In the genomic region with DNA sequence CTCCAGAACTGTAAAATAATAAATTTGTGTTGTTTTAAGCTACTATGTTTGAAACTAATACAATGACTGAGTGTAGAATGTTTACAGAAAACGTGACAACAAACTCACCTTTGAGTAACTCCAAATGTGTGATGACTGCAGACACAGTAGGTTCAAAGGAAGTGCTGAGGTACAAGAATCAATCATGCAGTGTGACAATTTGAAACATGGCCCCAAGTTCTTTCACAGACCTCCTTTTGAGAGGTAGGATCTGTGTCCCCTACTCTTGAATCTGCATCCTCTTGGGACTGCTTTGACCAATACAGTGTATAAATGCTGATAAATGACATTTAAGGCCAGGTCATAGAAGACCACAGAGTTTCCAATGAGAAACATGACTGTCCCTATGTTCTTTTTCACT, we compare ENCODE assay signal across 16 cellular contexts.
DNase-seq lines count a peak whose midpoint lies in the region; ATAC-seq, FAIRE-seq and TF ChIP-seq lines count a peak whose summit lies in the region.
"Had no signal": no experiment of that assay in that cellular context is flagged by ENCODE, and none has a peak within 500 bp of the region (broad histone marks: within the 10 kb centered on the region; RNA-seq: fewer than 3 reads in every experiment).

No MANE protein-coding gene starts in this region.

- H3K27me3 Mint-ChIP-seq in activated T-cell treated with anti-CD3 and anti-CD28 coated beads, Interleukin-2, amount 50 U/mL, for 72 hours (ENCODE audit: low read depth), result peaks cover 29% of the 10 kb centered on the region
- H3K27me3 Mint-ChIP-seq in activated T-helper 17 cell treated with anti-CD3 and anti-CD28 coated beads, Interleukin-2, amount 50 U/mL, for 72 hours, result no peaks in the 10 kb centered on the region
- peaks cover 0 to 6% of the 10 kb centered on the region in 2 donors for H3K27me3 Mint-ChIP-seq in stimulated activated naive B cell treated with anti-CD40 and anti-IgM and Interleukin-4, amounts not matched to agents 10 μg/mL and 1 μg/mL and 100 μg/mL, for 72 hours
- H3K27me3 Mint-ChIP-seq: CD4-positive, alpha-beta T cell had no signal

- H3K4me3 Mint-ChIP-seq in activated T-cell treated with anti-CD3 and anti-CD28 coated beads, Interleukin-2, amount 50 U/mL, for 72 hours, result no peak overlapping the region
- H3K4me3 Mint-ChIP-seq in activated T-helper 17 cell treated with anti-CD3 and anti-CD28 coated beads, Interleukin-2, amount 50 U/mL, for 72 hours, result no peak overlapping the region
- no peak overlapping the region for H3K4me3 Mint-ChIP-seq in stimulated activated naive B cell treated with anti-CD40 and anti-IgM and Interleukin-4, amounts not matched to agents 10 μg/mL and 1 μg/mL and 100 μg/mL, for 72 hours
- H3K4me3 Mint-ChIP-seq: CD4-positive, alpha-beta T cell; H9 had no signal

- no peak overlapping the region for H2AFZ ChIP-seq in PC-9

- H3K4me3 ChIP-seq in mucosa of descending colon (no peak overlapping the region), PC-9 (no peak overlapping the region)

- H3K79me2 ChIP-seq in PC-9 (ENCODE audit: low read depth), result no peaks in the 10 kb centered on the region

- POLR2A ChIA-PET in PC-9 (lab: Charles Lee; ENCODE audit: unreplicated experiment), result no interaction called here

- H3K4me1 Mint-ChIP-seq in activated T-cell treated with anti-CD3 and anti-CD28 coated beads, Interleukin-2, amount 50 U/mL, for 72 hours (ENCODE audit: low read depth), result no peaks in the 10 kb centered on the region
- no peaks in the 10 kb centered on the region for H3K4me1 Mint-ChIP-seq in activated T-helper 17 cell treated with anti-CD3 and anti-CD28 coated beads, Interleukin-2, amount 50 U/mL, for 72 hours
- H3K4me1 Mint-ChIP-seq in stimulated activated naive B cell treated with anti-CD40 and anti-IgM and Interleukin-4, amounts not matched to agents 10 μg/mL and 1 μg/mL and 100 μg/mL, for 72 hours, result peaks cover 2 to 4% of the 10 kb centered on the region in 2 donors

- ATAC-seq in activated T-cell treated with anti-CD3 and anti-CD28 coated beads, Interleukin-2, amount 50 U/mL, for 72 hours (replicated peaks in 1 of 2), result peak; percentile 29 to 81
- peak; percentile 56 for ATAC-seq in activated T-helper 17 cell treated with anti-CD3 and anti-CD28 coated beads, Interleukin-2, amount 50 U/mL, for 72 hours (replicated peaks)
- peak; percentile 33 for ATAC-seq in mucosa of descending colon
- ATAC-seq in stimulated activated naive B cell treated with anti-CD40 and anti-IgM and Interleukin-4, amounts not matched to agents 10 μg/mL and 1 μg/mL and 100 μg/mL, for 72 hours (replicated peaks), result peak; percentile 94

- H3K27ac ChIP-seq in PC-9, result no peak overlapping the region
- H3K27ac ChIP-seq: C4-2B had no signal

- intact Hi-C loops in mucosa of descending colon (cut with DNase I, micrococcal nuclease), result no loop called here
- intact Hi-C loops in PC-9 (cut with micrococcal nuclease; ENCODE audit: unreplicated experiment), result no loop called here

- peaks cover 0 to 2% of the 10 kb centered on the region in 2 donors for H3K9me3 Mint-ChIP-seq in activated T-cell treated with anti-CD3 and anti-CD28 coated beads, Interleukin-2, amount 50 U/mL, for 72 hours
- H3K9me3 Mint-ChIP-seq in activated T-helper 17 cell treated with anti-CD3 and anti-CD28 coated beads, Interleukin-2, amount 50 U/mL, for 72 hours, result no peaks in the 10 kb centered on the region
- H3K9me3 Mint-ChIP-seq in stimulated activated naive B cell treated with anti-CD40 and anti-IgM and Interleukin-4, amounts not matched to agents 10 μg/mL and 1 μg/mL and 100 μg/mL, for 72 hours, result no peaks in the 10 kb centered on the region
- H3K9me3 Mint-ChIP-seq: CD4-positive, alpha-beta T cell had no signal

- no peak for DNase-seq in activated T-cell treated with anti-CD3 and anti-CD28 coated beads, Interleukin-2, amount 50 U/mL, for 72 hours
- DNase-seq in activated T-cell treated with anti-CD3 and anti-CD28 coated beads, Interleukin-2, amount 50 U/mL, for 48 hours, result no peak
- DNase-seq in mucosa of descending colon (no peak), HTR-8/SVneo (ENCODE audit: insufficient read length, low spot score) (no peak), PC-9 (no peak)
- no peak for DNase-seq in stimulated activated naive B cell treated with anti-CD40 and anti-IgM and Interleukin-4, amounts not matched to agents 10 μg/mL and 1 μg/mL and 100 μg/mL, for 72 hours
- DNase-seq: AML-193; Caco-2; CD4-positive, alpha-beta T cell; H9 had no signal

- no peaks in the 10 kb centered on the region for H3K4me1 ChIP-seq in mucosa of descending colon (ENCODE audit: low read depth)
- no peaks in the 10 kb centered on the region for H3K4me1 ChIP-seq in PC-9 (replicated peaks; ENCODE audit: insufficient read depth)
- H3K4me1 ChIP-seq: Caco-2 had no signal

- no peaks in the 10 kb centered on the region for H3F3A ChIP-seq in PC-9 (ENCODE audit: insufficient read depth, low read depth)

- no peak overlapping the region for H3K27ac Mint-ChIP-seq in activated T-cell treated with anti-CD3 and anti-CD28 coated beads, Interleukin-2, amount 50 U/mL, for 72 hours
- no peak overlapping the region for H3K27ac Mint-ChIP-seq in activated T-helper 17 cell treated with anti-CD3 and anti-CD28 coated beads, Interleukin-2, amount 50 U/mL, for 72 hours
- H3K27ac Mint-ChIP-seq in stimulated activated naive B cell treated with anti-CD40 and anti-IgM and Interleukin-4, amounts not matched to agents 10 μg/mL and 1 μg/mL and 100 μg/mL, for 72 hours, result no peak overlapping the region
- H3K27ac Mint-ChIP-seq: CD4-positive, alpha-beta T cell; H9 had no signal

- CTCF ChIA-PET in PC-9 (lab: Charles Lee), result no interaction called here

- no peak overlapping the region for H3K4me2 ChIP-seq in PC-9

- no peaks in the 10 kb centered on the region for H3K36me3 ChIP-seq in mucosa of descending colon (ENCODE audit: low read depth)
- no peaks in the 10 kb centered on the region for H3K36me3 ChIP-seq in PC-9 (ENCODE audit: low read depth)

- H3K9me3 ChIP-seq in mucosa of descending colon (no peaks in the 10 kb centered on the region), PC-9 (ENCODE audit: insufficient read depth, low read depth) (no peaks in the 10 kb centered on the region)
- H3K9me3 ChIP-seq: Caco-2 had no signal

- no peaks in the 10 kb centered on the region for H3K27me3 ChIP-seq in PC-9 (ENCODE audit: insufficient read depth, low read depth)

- no peaks in the 10 kb centered on the region for H3K9me2 ChIP-seq in PC-9 (ENCODE audit: insufficient read depth)

- H3K36me3 Mint-ChIP-seq in activated T-cell treated with anti-CD3 and anti-CD28 coated beads, Interleukin-2, amount 50 U/mL, for 72 hours (ENCODE audit: insufficient read depth in 2 of 2), result no peaks in the 10 kb centered on the region
- no peaks in the 10 kb centered on the region for H3K36me3 Mint-ChIP-seq in activated T-helper 17 cell treated with anti-CD3 and anti-CD28 coated beads, Interleukin-2, amount 50 U/mL, for 72 hours (ENCODE audit: low read depth)
- H3K36me3 Mint-ChIP-seq in stimulated activated naive B cell treated with anti-CD40 and anti-IgM and Interleukin-4, amounts not matched to agents 10 μg/mL and 1 μg/mL and 100 μg/mL, for 72 hours, result no peaks in the 10 kb centered on the region

- H4K20me1 ChIP-seq in PC-9 (ENCODE audit: insufficient read depth), result no peaks in the 10 kb centered on the region

- TF ChIP-seq CTCF in mucosa of descending colon (IDR thresholded peaks at IDR 0.05) (no peak), PC-9 (conservative IDR thresholded peaks at IDR 0.05) (no peak)

- no TSS peak for BruUV-seq in PC-9 (replicated peaks; lab: Mats Ljungman, UMichigan)

- no peak for FAIRE-seq in HTR-8/SVneo (lab: Jason Lieb, UNC)
- FAIRE-seq: A204.1, D721Med, G401.6, GM12891 had no signal

Comparison
In these comparisons a context has a peak if more than half of its experiments do, and no peak if none do; other contexts are left out.
1. ATAC-seq: peak in every context shown above with its lines; median percentile 94 in stimulated activated naive B cell treated with anti-CD40 and anti-IgM and Interleukin-4, amounts not matched to agents 10 μg/mL and 1 μg/mL and 100 μg/mL, for 72 hours; 56 in activated T-helper 17 cell treated with anti-CD3 and anti-CD28 coated beads, Interleukin-2, amount 50 U/mL, for 72 hours; 55 in activated T-cell treated with anti-CD3 and anti-CD28 coated beads, Interleukin-2, amount 50 U/mL, for 72 hours; 33 in mucosa of descending colon.